ENCODE assay signal across 20 cellular contexts in genomic region chr2:170848587-170848986, GRCh38. TPM values are rescaled to one million over a fixed set of nuclear protein-coding genes. Genes with fewer than 3 reads are reported as not detected.
DNase-seq lines count a peak whose midpoint lies in the region; ATAC-seq and TF ChIP-seq lines count a peak whose summit lies in the region.
"Had no signal": no experiment of that assay in that cellular context is flagged by ENCODE, and none has a peak within 500 bp of the region (broad histone marks: within the 10 kb centered on the region; RNA-seq: fewer than 3 reads in every experiment).

No MANE protein-coding gene starts in this region.

- no peak overlapping the region for H3K4me2 ChIP-seq in osteoblast (ENCODE audit: insufficient read depth, low read length)

- H3K27me3 ChIP-seq in osteoblast (ENCODE audit: insufficient read depth, low read length): peaks cover 4% of the 10 kb centered on the region
- H3K27me3 ChIP-seq: adrenal gland had no signal

- no peaks in the 10 kb centered on the region for H3K79me2 ChIP-seq in osteoblast (ENCODE audit: insufficient read depth, low read length)

- peak overlapping the region; percentile 20 for H2AFZ ChIP-seq in osteoblast (ENCODE audit: low read length)

- DNase-seq in GM04503 (ENCODE audit: low read depth): peak; percentile 90
- DNase-seq in RPMI7951 (ENCODE audit: low read depth): peak; percentile 70
- DNase-seq in epithelial cell of proximal tubule (ENCODE audit: low read depth): peak; percentile 53
- peak; percentile 62 for DNase-seq in osteoblast (ENCODE audit: insufficient read length, low spot score, missing footprints)
- no peak for DNase-seq in nucleus accumbens (lab: John Stamatoyannopoulos, UW)
- DNase-seq in GM13977 (ENCODE audit: low spot score): no peak
- DNase-seq: activated CD4-positive, alpha-beta T cell treated with anti-CD3 and anti-CD28 coated beads, Interleukin-2, amount 10 ng/mL, durations not matched to agents 24 days and 14 days; activated T-cell treated with anti-CD3 and anti-CD28 coated beads, Interleukin-2, amount 50 U/mL, for 4 hours; adrenal gland; CD4-positive, alpha-beta memory T cell; glutamatergic neuron; KBM-7; kidney glomerular epithelial cell; NCI-H1436; NCI-H510A treated with DMSO at 0.1 percent for 48 hours; stimulated activated CD8-positive, alpha-beta memory T cell treated with anti-CD3 and anti-CD28 coated beads, Interleukin-4, amount 100 ng/mL, for 48 hours; trophoblast cell had no signal

- ATAC-seq in HG02610 (IDR thresholded peaks at IDR 0.05; ENCODE audit: unreplicated experiment): no peak
- no peak for ATAC-seq in GM21447 (IDR thresholded peaks at IDR 0.05; ENCODE audit: unreplicated experiment)
- ATAC-seq: activated T-cell treated with anti-CD3 and anti-CD28 coated beads, Interleukin-2, amount 50 U/mL, for 4 hours; Panc1 had no signal

- TF ChIP-seq CTCF in epithelial cell of proximal tubule (conservative IDR thresholded peaks at IDR 0.05; ENCODE audit: low read depth, low read length) (no peak), osteoblast (IDR thresholded peaks at IDR 0.05; ENCODE audit: extremely low read depth, low read depth, low read length) (no peak), GM13977 (IDR thresholded peaks at IDR 0.05; ENCODE audit: extremely low read depth, insufficient read depth, missing control alignments) (no peak)

- no peak overlapping the region for H3K4me3 ChIP-seq in epithelial cell of proximal tubule (ENCODE audit: low read depth, low read length)
- H3K4me3 ChIP-seq in osteoblast (ENCODE audit: insufficient read depth, low read length): no peak overlapping the region
- H3K4me3 ChIP-seq: adrenal gland had no signal

- no peaks in the 10 kb centered on the region for H3K9me3 ChIP-seq in osteoblast (ENCODE audit: low read depth, low read length)
- H3K9me3 ChIP-seq: adrenal gland had no signal

- H4K20me1 ChIP-seq in osteoblast (ENCODE audit: insufficient read depth, low read length): no peaks in the 10 kb centered on the region

- in situ Hi-C loops in GM13977 (cut with MboI; ENCODE audit: low pct_unique_long_range_greater_than_20kb, low sequenced_read_pairs, unreplicated experiment): no loop called here

- no peak overlapping the region for H3K27ac ChIP-seq in osteoblast (ENCODE audit: low read depth, low read length)
- H3K27ac ChIP-seq: adrenal gland had no signal

- H3K36me3 ChIP-seq in osteoblast (ENCODE audit: insufficient read depth, low read length): no peaks in the 10 kb centered on the region
- H3K36me3 ChIP-seq: adrenal gland had no signal

- peaks cover 6% of the 10 kb centered on the region for H3K4me1 ChIP-seq in osteoblast (ENCODE audit: insufficient read depth, low read length)
- H3K4me1 ChIP-seq: adrenal gland had no signal

RNA-seq across cellular contexts. Expression of gene GAD1, which starts 31.9 kb away (rescaled TPM):
- 3.9 and 6.7 TPM in 2 replicates for total RNA-seq in RPMI7951 (2014; rRNA removed; shearing (Covaris generic))
- total RNA-seq in epithelial cell of proximal tubule (0.36 and 5.6 TPM in 2 replicates), osteoblast (0.36 and 0.59 TPM in 2 replicates)
- total RNA-seq: CD4-positive, alpha-beta memory T cell had no signal

Comparison
In these comparisons a context has a peak if more than half of its experiments do, and no peak if none do; other contexts are left out.
1. DNase-seq: peak in GM04503 (single experiment), RPMI7951 (single experiment), epithelial cell of proximal tubule (single experiment) and osteoblast (single experiment); none in nucleus accumbens (0 of 56) and GM13977 (single experiment).